Comparison of ENCODE assay signal across 8 cellular contexts in genomic region chr1:244651956-244652698, GRCh38. TPM values are rescaled to one million over a fixed set of nuclear protein-coding genes. Genes with fewer than 3 reads are reported as not detected.
A peak's percentile ranks its signal among the peaks of the same experiment; 100 is the strongest.
DNase-seq lines count a peak whose midpoint lies in the region; ATAC-seq, FAIRE-seq and TF ChIP-seq lines count a peak whose summit lies in the region.

No MANE protein-coding gene starts in this region.

- no peaks in the 10 kb centered on the region for H3K36me3 Mint-ChIP-seq in Calu3 (ENCODE audit: insufficient read depth, unreplicated experiment)

- H3K27ac Mint-ChIP-seq in Calu3 (ENCODE audit: unreplicated experiment) = no peak overlapping the region

- H3K36me3 ChIP-seq in SU-DHL-6 (ENCODE audit: low read length) = peaks cover 19% of the 10 kb centered on the region

- intact Hi-C loops in head of caudate nucleus (cut with DNase I) = loop anchor here (2.0 to 5.0 kb wide), 4 partner anchors 50 to 1915 kb away; partner anchors contain the start of genes CNST, COX20 and TFB2M
- intact Hi-C loops in sciatic nerve (cut with DNase I) = no loop called here
- intact Hi-C loops in Calu3 (cut with micrococcal nuclease; ENCODE audit: unreplicated experiment) = loop anchor here (10.0 kb wide), 1 partner anchor 197 kb away; the partner anchor contains the start of gene ADSS2

- H3F3A ChIP-seq in SU-DHL-6 (ENCODE audit: insufficient read depth) = peaks cover 14% of the 10 kb centered on the region; the same call in 1 of the 2 replicates

- no peaks in the 10 kb centered on the region for H3K9me3 Mint-ChIP-seq in Calu3 (ENCODE audit: low read depth, unreplicated experiment)

- peak overlapping the region; percentile 100 for H3K9ac ChIP-seq in SU-DHL-6 (ENCODE audit: low read length)

- H3K27me3 Mint-ChIP-seq in Calu3 (ENCODE audit: unreplicated experiment) = peaks cover 20% of the 10 kb centered on the region

- ATAC-seq in sciatic nerve (peak; percentile 2), GM21529 (IDR thresholded peaks at IDR 0.05; ENCODE audit: unreplicated experiment) (no peak), GM21526 (IDR thresholded peaks at IDR 0.05; ENCODE audit: low FRiP score, unreplicated experiment) (no peak)

- TF ChIP-seq CTCF in SU-DHL-6 (IDR thresholded peaks at IDR 0.05; ENCODE audit: insufficient read depth, low read length, poor library complexity, severe bottlenecking) = no peak
- no peak for TF ChIP-seq CTCF in Calu3 (IDR thresholded peaks at IDR 0.05; ENCODE audit: unreplicated experiment)

- CTCF ChIA-PET in Calu3 (lab: Charles Lee) = interaction anchor here (0.8 to 1.1 kb wide), 2 partner anchors 28 to 49 kb away, joined by 4 to 8 read pairs; no protein-coding TSS in a partner anchor

- H3K79me2 ChIP-seq in SU-DHL-6 (ENCODE audit: insufficient read depth, low read length) = peaks cover 42% of the 10 kb centered on the region

- DNase-seq in GM12892 (ENCODE audit: insufficient read length) = no peak
- peak in 26 of 42 donors; percentile 5 to 68 (median 40) for DNase-seq in head of caudate nucleus
- no peak for DNase-seq in sciatic nerve (ENCODE audit: low spot score)
- DNase-seq in HT-29 (ENCODE audit: low spot score) = no peak
- no peak for DNase-seq in Calu3

- H3K4me1 Mint-ChIP-seq in Calu3 (ENCODE audit: low read depth, unreplicated experiment) = peaks cover 7% of the 10 kb centered on the region

- peaks cover 13% of the 10 kb centered on the region for H4K20me1 ChIP-seq in SU-DHL-6 (ENCODE audit: low read depth, low read length)

- no peaks in the 10 kb centered on the region for H3K9me2 ChIP-seq in SU-DHL-6 (replicated peaks; ENCODE audit: insufficient read depth, low read length)

- no peak overlapping the region for H3K4me3 Mint-ChIP-seq in Calu3 (ENCODE audit: low read depth, unreplicated experiment)

- H3K27me3 ChIP-seq in SU-DHL-6 (ENCODE audit: low read length) = no peaks in the 10 kb centered on the region

- H2AFZ ChIP-seq in SU-DHL-6 (ENCODE audit: low read depth, low read length, severe bottlenecking) = peak overlapping the region; percentile 15

- no peaks in the 10 kb centered on the region for H3K9me3 ChIP-seq in SU-DHL-6 (ENCODE audit: insufficient read depth, low read length)

- 0 out of 2 replicates have a peak, but pooled peaks have one; percentile 43 for TF ChIP-seq POLR2A in GM12892 (IDR thresholded peaks at IDR 0.05; ENCODE audit: low read depth, low read length)

- peak overlapping the region; percentile 48 for H3K4me3 ChIP-seq in SU-DHL-6 (ENCODE audit: insufficient read depth, low read length, poor library complexity, severe bottlenecking)

- H3K27ac ChIP-seq in SU-DHL-6 (ENCODE audit: low read depth, low read length) = peak overlapping the region; percentile 83

- no peak for FAIRE-seq in GM12892 (lab: Jason Lieb, UNC)

- BruUV-seq in Calu3 (replicated peaks; lab: Mats Ljungman, UMichigan) = no TSS peak

- H3K4me2 ChIP-seq in SU-DHL-6 (ENCODE audit: low read depth, low read length, poor library complexity, severe bottlenecking) = peak overlapping the region; percentile 62

RNA-seq across cellular contexts. Expression of gene DESI2, which starts 0.8 kb away (rescaled TPM):
- polyA plus RNA-seq in GM12892 (2012; ENCODE audit: missing spikeins) = 9.4 TPM
- total RNA-seq in sciatic nerve = 19.3 TPM
- total RNA-seq in HT-29 (2014; rRNA removed; shearing (Covaris generic)) = 23.9 and 25.0 TPM in 2 replicates
- 29.8 and 39.1 TPM in 2 replicates for total RNA-seq in Calu3 (2022)

Comparison
In these comparisons a context has a peak if more than half of its experiments do, and no peak if none do; other contexts are left out.
1. DNase-seq: peak in head of caudate nucleus (26 of 42); none in GM12892 (single experiment), sciatic nerve (single experiment), HT-29 (single experiment) and Calu3 (single experiment).